ENCODE assay signal across 13 cellular contexts in genomic region chr1:230292739-230293720, GRCh38.
A peak's percentile ranks its signal among the peaks of the same experiment; 100 is the strongest.
DNase-seq lines count a peak whose midpoint lies in the region; ATAC-seq lines count a peak whose summit lies in the region.
"Had no signal": no experiment of that assay in that cellular context is flagged by ENCODE, and none has a peak within 500 bp of the region (broad histone marks: within the 10 kb centered on the region; RNA-seq: fewer than 3 reads in every experiment).

No MANE protein-coding gene starts in this region.

- H3K27me3 ChIP-seq in iPS-20b (ENCODE audit: insufficient read depth, low read length): peaks cover 8% of the 10 kb centered on the region; the same call in 1 of the 2 replicates

- no peaks in the 10 kb centered on the region for H3K9me3 ChIP-seq in iPS-20b (ENCODE audit: insufficient read depth, low read depth, low read length)
- H3K9me3 ChIP-seq: prostate gland had no signal

- ATAC-seq in HG03025 (IDR thresholded peaks at IDR 0.05; ENCODE audit: low FRiP score, unreplicated experiment): no peak
- ATAC-seq in HG03354 (IDR thresholded peaks at IDR 0.05; ENCODE audit: poor library complexity, severe bottlenecking, unreplicated experiment): no peak
- ATAC-seq in HG03139 (IDR thresholded peaks at IDR 0.05; ENCODE audit: unreplicated experiment): no peak
- ATAC-seq in HG02623 (IDR thresholded peaks at IDR 0.05; ENCODE audit: unreplicated experiment): no peak

- H3K4me3 ChIP-seq in iPS-20b (ENCODE audit: low read length): peak overlapping the region; percentile 64; the same call in 1 of the 2 replicates
- H3K4me3 ChIP-seq: lung, prostate gland had no signal

- H3K4me1 ChIP-seq in iPS-20b (ENCODE audit: insufficient read depth, low read length): peaks cover 8% of the 10 kb centered on the region; the same call in 1 of the 2 replicates
- H3K4me1 ChIP-seq: prostate gland had no signal

- no peaks in the 10 kb centered on the region for H3K36me3 ChIP-seq in iPS-20b (ENCODE audit: insufficient read depth, low read depth, low read length)
- H3K36me3 ChIP-seq: prostate gland had no signal

- H3K9ac ChIP-seq in iPS-20b (ENCODE audit: low read depth, low read length): 0 out of 2 replicates have a peak overlapping the region, but pooled peaks have one; percentile 39

- no peak overlapping the region for H3K27ac ChIP-seq in iPS-20b (ENCODE audit: low read length)
- H3K27ac ChIP-seq: prostate gland had no signal

- peak; percentile 41 for DNase-seq in DMS 273 treated with DMSO at 0.1 percent for 48 hours (lab: John Stamatoyannopoulos, UW)
- DNase-seq in NCI-H1417 treated with DMSO at 0.1 percent for 48 hours (lab: John Stamatoyannopoulos, UW): peak; percentile 74
- peak; percentile 94 for DNase-seq in NCI-H748 (lab: John Stamatoyannopoulos, UW; ENCODE audit: unreplicated experiment)
- DNase-seq: activated CD4-positive, alpha-beta T cell treated with anti-CD3 and anti-CD28 coated beads, Interleukin-2, amount 50 U/mL, for 4 hours; dermis blood vessel endothelial cell; HFFc6 had no signal

Comparison
In these comparisons a context has a peak if more than half of its experiments do, and no peak if none do; other contexts are left out.
1. DNase-seq: peak in every context shown above with its lines; median percentile 94 in NCI-H748; 74 in NCI-H1417 treated with DMSO at 0.1 percent for 48 hours; 41 in DMS 273 treated with DMSO at 0.1 percent for 48 hours.